29 cellular contexts compared by ENCODE assay signal in the genomic region with DNA sequence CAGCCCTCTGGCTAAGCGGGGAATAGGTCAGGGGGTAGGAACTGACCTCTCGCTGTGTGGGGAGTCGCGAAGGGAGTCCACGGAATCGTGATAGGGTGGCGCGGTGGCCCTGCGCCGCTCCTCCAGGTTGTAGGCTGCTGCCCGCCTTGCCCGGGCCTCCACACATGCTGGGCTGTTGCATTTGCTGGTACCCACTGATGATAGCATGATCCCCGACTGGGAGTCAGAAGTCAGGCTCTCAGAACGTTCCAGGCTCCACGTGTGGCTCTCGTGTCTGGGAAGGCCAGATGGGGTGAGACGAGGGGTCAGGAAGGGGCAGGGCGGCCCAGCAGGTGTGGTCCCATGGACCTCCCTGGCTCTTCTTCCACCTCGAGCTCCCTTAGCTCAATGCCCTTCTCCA. TPM values are rescaled to one million over a fixed set of nuclear protein-coding genes. Genes with fewer than 3 reads are reported as not detected.
"Had no signal": no experiment of that assay in that cellular context is flagged by ENCODE, and none has a peak within 500 bp of the region (broad histone marks: within the 10 kb centered on the region; RNA-seq: fewer than 3 reads in every experiment).

No MANE protein-coding gene starts in this region.

- H3K27ac ChIP-seq: ascending aorta, cardiac muscle cell, KMS-11, SJSA1 had no signal

- DNase-seq: activated CD4-positive, alpha-beta memory T cell treated with anti-CD3 and anti-CD28 coated beads for 36 hours; activated CD4-positive, alpha-beta T cell treated with anti-CD3 and anti-CD28 coated beads for 4 hours; activated CD4-positive, alpha-beta T cell treated with anti-CD3 and anti-CD28 coated beads, Interleukin-2, amount 50 U/mL, for 1 hour; activated CD8-positive, alpha-beta memory T cell treated with anti-CD3 and anti-CD28 coated beads, Interleukin-2, amount 50 U/mL, for 4 hours; activated T-cell treated with anti-CD3 and anti-CD28 coated beads for 4 hours; activated T-cell treated with anti-CD3 and anti-CD28 coated beads, Interleukin-2, amount 50 U/mL, for 4 hours; amygdala; MM.1S; MV-4-11; NCI-H1092; NCI-H1436 treated with DMSO at 0.1 percent for 48 hours; NCI-H1694 treated with DMSO at 0.1 percent for 48 hours; NCI-H2029; NCI-H345; NCI-H524 treated with DMSO at 0.1 percent for 48 hours; SHP77 treated with DMSO at 0.1 percent for 48 hours; SK-N-SH had no signal

- H3K4me3 Mint-ChIP-seq: activated CD4-positive, alpha-beta memory T cell treated with anti-CD3 and anti-CD28 coated beads for 36 hours; activated naive CD4-positive, alpha-beta T cell treated with anti-CD3 and anti-CD28 coated beads, Interleukin-2, amount 10 ng/mL, durations not matched to agents 7 days and 5 days; activated naive CD8-positive, alpha-beta T cell; activated T-cell treated with anti-CD3 and anti-CD28 coated beads, Interleukin-2, amount 50 U/mL, for 4 hours; activated T-helper 1 cell treated with anti-CD3 and anti-CD28 coated beads, Interleukin-12 subunit alpha, Interleukin-12 subunit beta, Interleukin-2, Interleukin-4 antibody, amounts not matched to agents 30 ng/mL and 10 ng/mL and 1 ng/mL, durations not matched to agents 14 hours and 24 hours and 36 hours; T-helper 1 cell treated with Interleukin-12 subunit alpha and Interleukin-12 subunit beta and Interleukin-4 antibody, amounts not matched to agents 30 μg/mL and 1 μg/mL, for 36 hours; T-helper 2 cell treated with Interferon-gamma antibody and Interleukin-4, amounts not matched to agents 5 μg/mL and 100 μg/mL, for 36 hours had no signal

- H3K27me3 ChIP-seq: ascending aorta had no signal

- ATAC-seq: activated T-cell treated with anti-CD3 and anti-CD28 coated beads, Interleukin-2, amount 50 U/mL, for 4 hours; Panc1 had no signal

- H3K27ac Mint-ChIP-seq: activated CD4-positive, alpha-beta memory T cell treated with anti-CD3 and anti-CD28 coated beads for 36 hours; activated naive CD4-positive, alpha-beta T cell treated with anti-CD3 and anti-CD28 coated beads, Interleukin-2, amount 10 ng/mL, durations not matched to agents 7 days and 5 days; activated naive CD8-positive, alpha-beta T cell; activated T-helper 1 cell treated with anti-CD3 and anti-CD28 coated beads, Interleukin-12 subunit alpha, Interleukin-12 subunit beta, Interleukin-2, Interleukin-4 antibody, amounts not matched to agents 30 ng/mL and 10 ng/mL and 1 ng/mL, durations not matched to agents 14 hours and 24 hours and 36 hours; T-helper 1 cell treated with Interleukin-12 subunit alpha and Interleukin-12 subunit beta and Interleukin-4 antibody, amounts not matched to agents 30 μg/mL and 1 μg/mL, for 36 hours; T-helper 2 cell treated with Interferon-gamma antibody and Interleukin-4, amounts not matched to agents 5 μg/mL and 100 μg/mL, for 36 hours had no signal

- H3K9me3 ChIP-seq: ascending aorta, SJSA1, SK-N-SH had no signal

- H3K4me3 ChIP-seq: ascending aorta, cardiac muscle cell, SJSA1 had no signal

- H3K9me3 Mint-ChIP-seq: activated CD4-positive, alpha-beta memory T cell treated with anti-CD3 and anti-CD28 coated beads for 36 hours; activated naive CD4-positive, alpha-beta T cell treated with anti-CD3 and anti-CD28 coated beads, Interleukin-2, amount 10 ng/mL, durations not matched to agents 7 days and 5 days; activated T-cell treated with anti-CD3 and anti-CD28 coated beads, Interleukin-2, amount 50 U/mL, for 4 hours; activated T-helper 1 cell treated with anti-CD3 and anti-CD28 coated beads, Interleukin-12 subunit alpha, Interleukin-12 subunit beta, Interleukin-2, Interleukin-4 antibody, amounts not matched to agents 30 ng/mL and 10 ng/mL and 1 ng/mL, durations not matched to agents 14 hours and 24 hours and 36 hours; T-helper 1 cell treated with Interleukin-12 subunit alpha and Interleukin-12 subunit beta and Interleukin-4 antibody, amounts not matched to agents 30 μg/mL and 1 μg/mL, for 36 hours; T-helper 2 cell treated with Interferon-gamma antibody and Interleukin-4, amounts not matched to agents 5 μg/mL and 100 μg/mL, for 36 hours had no signal

- H3K36me3 ChIP-seq: ascending aorta, SJSA1 had no signal

- H3K36me3 Mint-ChIP-seq: activated CD4-positive, alpha-beta memory T cell treated with anti-CD3 and anti-CD28 coated beads for 36 hours; activated naive CD4-positive, alpha-beta T cell treated with anti-CD3 and anti-CD28 coated beads, Interleukin-2, amount 10 ng/mL, durations not matched to agents 7 days and 5 days; activated naive CD8-positive, alpha-beta T cell had no signal

- H3K27me3 Mint-ChIP-seq: activated naive CD8-positive, alpha-beta T cell had no signal

RNA-seq across cellular contexts. Expression of a gene that starts 56.0 kb away (rescaled TPM):
- total RNA-seq: activated CD4-positive, alpha-beta memory T cell treated with anti-CD3 and anti-CD28 coated beads for 36 hours; activated T-cell treated with anti-CD3 and anti-CD28 coated beads, Interleukin-2, amount 50 U/mL, for 4 hours; activated T-helper 1 cell treated with anti-CD3 and anti-CD28 coated beads, Interleukin-12 subunit alpha, Interleukin-12 subunit beta, Interleukin-2, Interleukin-4 antibody, amounts not matched to agents 30 ng/mL and 10 ng/mL and 1 ng/mL, durations not matched to agents 14 hours and 24 hours and 36 hours; ascending aorta; LHCN-M2; RPMI7951 had no signal
